1 cellular context compared by ENCODE assay signal in the genomic region with DNA sequence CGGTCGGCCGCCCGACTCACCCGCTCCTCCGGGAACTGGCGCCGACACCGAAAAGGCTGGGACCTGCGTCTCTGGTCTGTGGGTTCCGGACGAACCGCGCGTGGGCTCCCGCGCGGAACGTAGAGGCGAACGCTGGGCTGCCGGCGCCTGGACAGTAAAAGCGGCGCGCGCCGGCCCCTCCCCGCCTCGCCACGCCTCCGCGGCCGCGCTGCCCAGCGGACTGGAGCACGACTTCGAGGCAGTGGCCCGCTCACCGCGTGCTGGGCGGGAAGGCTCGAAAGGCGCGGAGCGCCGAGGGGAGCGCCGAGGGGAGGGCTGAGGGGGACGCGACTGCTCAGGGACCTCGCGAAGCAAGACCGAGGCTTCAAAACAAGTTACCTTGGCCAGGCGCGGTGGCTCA.
TF ChIP-seq lines count a peak whose summit lies in the region.

A gene with protein sequence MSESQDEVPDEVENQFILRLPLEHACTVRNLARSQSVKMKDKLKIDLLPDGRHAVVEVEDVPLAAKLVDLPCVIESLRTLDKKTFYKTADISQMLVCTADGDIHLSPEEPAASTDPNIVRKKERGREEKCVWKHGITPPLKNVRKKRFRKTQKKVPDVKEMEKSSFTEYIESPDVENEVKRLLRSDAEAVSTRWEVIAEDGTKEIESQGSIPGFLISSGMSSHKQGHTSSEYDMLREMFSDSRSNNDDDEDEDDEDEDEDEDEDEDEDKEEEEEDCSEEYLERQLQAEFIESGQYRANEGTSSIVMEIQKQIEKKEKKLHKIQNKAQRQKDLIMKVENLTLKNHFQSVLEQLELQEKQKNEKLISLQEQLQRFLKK (minus strand): TSS at position 131 of the 400 bp plus-strand sequence. CDS start 3,791 bp downstream, outside the sequence.

TF ChIP-seq in WTC11, 78 proteins besides CTCF, POLR2A, EP300 and RAD21 (continued from another document):
- TF ChIP-seq, protein P1, sequence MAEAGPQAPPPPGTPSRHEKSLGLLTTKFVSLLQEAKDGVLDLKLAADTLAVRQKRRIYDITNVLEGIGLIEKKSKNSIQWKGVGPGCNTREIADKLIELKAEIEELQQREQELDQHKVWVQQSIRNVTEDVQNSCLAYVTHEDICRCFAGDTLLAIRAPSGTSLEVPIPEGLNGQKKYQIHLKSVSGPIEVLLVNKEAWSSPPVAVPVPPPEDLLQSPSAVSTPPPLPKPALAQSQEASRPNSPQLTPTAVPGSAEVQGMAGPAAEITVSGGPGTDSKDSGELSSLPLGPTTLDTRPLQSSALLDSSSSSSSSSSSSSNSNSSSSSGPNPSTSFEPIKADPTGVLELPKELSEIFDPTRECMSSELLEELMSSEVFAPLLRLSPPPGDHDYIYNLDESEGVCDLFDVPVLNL (CRISPR knock-in tag; IDR thresholded peaks at IDR 0.05; ENCODE audit: borderline replicate concordance, low read depth): no peak
- TF ChIP-seq ZNF423 (CRISPR knock-in tag; IDR thresholded peaks at IDR 0.05) (no peak), ZNF232 (CRISPR knock-in tag; IDR thresholded peaks at IDR 0.05) (no peak)
